8 cellular contexts compared by ENCODE assay signal in genomic region chr1:171742577-171742922, GRCh38. TPM values are rescaled to one million over a fixed set of nuclear protein-coding genes. Genes with fewer than 3 reads are reported as not detected.
DNase-seq lines count a peak whose midpoint lies in the region; ATAC-seq and TF ChIP-seq lines count a peak whose summit lies in the region.

No MANE protein-coding gene starts in this region.

- peak overlapping the region; percentile 84 for H3K4me3 ChIP-seq in brain microvascular endothelial cell (ENCODE audit: low read depth, low read length)

- H3K27me3 ChIP-seq in brain microvascular endothelial cell (replicated peaks), result no peaks in the 10 kb centered on the region

- DNase-seq in NCI-H1417 (lab: John Stamatoyannopoulos, UW) (peak; percentile 74 to 87 (median 81)), NCI-H1417 treated with DMSO at 0.1 percent for 48 hours (lab: John Stamatoyannopoulos, UW) (no peak), RKO (ENCODE audit: low spot score) (peak; percentile 63), brain microvascular endothelial cell (peak; percentile 25), islet precursor cell (peak; percentile 70), HT-29 (ENCODE audit: low spot score) (no peak)
- DNase-seq in stimulated activated CD4-positive, alpha-beta T cell treated with anti-CD3 and anti-CD28 coated beads, Interleukin-4, amount 100 ng/mL, for 1 hour, result peak; percentile 13

- TF ChIP-seq CTCF in brain microvascular endothelial cell (IDR thresholded peaks at IDR 0.05; ENCODE audit: low read depth, low read length, missing control alignments), result no peak

- in situ Hi-C loops in brain microvascular endothelial cell (cut with HindIII; ENCODE audit: low pct_ligation_motif_present, low sequenced_read_pairs), result no loop called here

- peak overlapping the region; percentile 93 for H3K27ac ChIP-seq in brain microvascular endothelial cell

- ATAC-seq in HG02642 (IDR thresholded peaks at IDR 0.05; ENCODE audit: poor library complexity, unreplicated experiment), result peak; percentile 8

- H3K36me3 ChIP-seq in brain microvascular endothelial cell (replicated peaks), result no peaks in the 10 kb centered on the region

RNA-seq across cellular contexts. Expression of gene VAMP4, which starts 0.7 kb away (rescaled TPM):
- total RNA-seq in HT-29 (2014; rRNA removed; shearing (Covaris generic)), result 0.15 and 0.39 TPM in 2 replicates

RNA-seq across cellular contexts. Expression of gene METTL13, which starts 38.9 kb away (rescaled TPM):
- 38.8 and 39.4 TPM in 2 replicates for total RNA-seq in HT-29 (2014; rRNA removed; shearing (Covaris generic))

Comparison
In these comparisons a context has a peak if more than half of its experiments do, and no peak if none do; other contexts are left out.
1. DNase-seq: peak in NCI-H1417 (3 of 3), RKO (single experiment), brain microvascular endothelial cell (single experiment), islet precursor cell (single experiment) and stimulated activated CD4-positive, alpha-beta T cell treated with anti-CD3 and anti-CD28 coated beads, Interleukin-4, amount 100 ng/mL, for 1 hour (single experiment); none in NCI-H1417 treated with DMSO at 0.1 percent for 48 hours (single experiment) and HT-29 (single experiment).